Comparison of ENCODE assay signal across 27 cellular contexts in the genomic region with DNA sequence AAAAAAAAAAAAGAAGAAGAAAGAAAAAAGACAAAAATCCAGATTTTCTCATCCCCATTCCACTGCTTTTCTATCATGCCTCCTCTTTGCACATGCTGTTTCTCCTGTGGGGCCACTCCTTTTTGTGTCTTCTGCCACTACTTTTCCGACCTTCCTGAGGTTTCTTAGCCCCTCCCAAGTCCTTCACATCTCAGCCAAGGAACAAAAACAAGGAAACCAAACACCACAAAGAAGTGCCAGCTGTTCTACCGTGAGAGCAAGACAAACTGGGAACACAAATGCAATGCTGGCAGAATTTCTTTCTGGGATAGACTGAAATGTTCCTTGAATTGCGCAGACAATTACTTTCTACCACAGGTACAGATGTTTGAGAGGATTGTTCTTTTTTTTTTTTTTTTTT.
DNase-seq lines count a peak whose midpoint lies in the region; ATAC-seq and TF ChIP-seq lines count a peak whose summit lies in the region.
"Had no signal": no experiment of that assay in that cellular context is flagged by ENCODE, and none has a peak within 500 bp of the region (broad histone marks: within the 10 kb centered on the region; RNA-seq: fewer than 3 reads in every experiment).

No MANE protein-coding gene starts in this region.

- no peaks in the 10 kb centered on the region for H3K9me3 Mint-ChIP-seq in HFFc6
- H3K9me3 Mint-ChIP-seq in activated T-helper 2 cell treated with anti-CD3 and anti-CD28 coated beads, Interferon-gamma antibody, Interleukin-2, Interleukin-4, amounts not matched to agents 10 μg/mL and 5 μg/mL and 100 μg/mL, durations not matched to agents 14 hours and 24 hours and 36 hours = no peaks in the 10 kb centered on the region
- H3K9me3 Mint-ChIP-seq: activated CD4-positive, alpha-beta T cell treated with anti-CD3 and anti-CD28 coated beads, Interleukin-2, amount 10 ng/mL, durations not matched to agents 24 days and 14 days; activated T-cell treated with anti-CD3 and anti-CD28 coated beads, Interleukin-2, amount 50 U/mL, for 24 hours had no signal

- DNase-seq in DMS 273 (lab: John Stamatoyannopoulos, UW; ENCODE audit: unreplicated experiment) = peak; percentile 61
- no peak for DNase-seq in HFFc6
- no peak for DNase-seq in activated T-helper 2 cell treated with anti-CD3 and anti-CD28 coated beads, Interferon-gamma antibody, Interleukin-2, Interleukin-4, amounts not matched to agents 10 μg/mL and 5 μg/mL and 100 μg/mL, durations not matched to agents 14 hours and 24 hours and 36 hours (ENCODE audit: low spot score)
- DNase-seq in myocyte (ENCODE audit: low read depth) = peak; percentile 63
- DNase-seq in HT-29 (ENCODE audit: low spot score) = no peak
- no peak for DNase-seq in NCI-H526 (lab: John Stamatoyannopoulos, UW)
- DNase-seq: ACHN; activated CD4-positive, alpha-beta T cell treated with anti-CD3 and anti-CD28 coated beads, Interleukin-2, amount 10 ng/mL, durations not matched to agents 24 days and 14 days; activated gamma-delta T cell treated with Interleukin-2 at 50 U/mL for 16 hours; activated T-cell treated with anti-CD3 and anti-CD28 coated beads, Interleukin-2, amount 50 U/mL, for 24 hours; COR-L47; DND-41; effector CD4-positive, alpha-beta T cell; head of caudate nucleus; KG1; NCI-H1417; NCI-H2029 treated with DMSO at 0.1 percent for 48 hours; NK-92 treated with Interleukin-12 subunit alpha and Interleukin-12 subunit beta, amount 100 ng/mL, for 24 hours; PC-3; posterior cingulate gyrus; right cardiac atrium; SHP77; stimulated activated CD4-positive, alpha-beta T cell treated with anti-CD3 and anti-CD28 coated beads, Interleukin-2, amount 100 ng/mL, for 48 hours; T-helper 9 cell; WERI-Rb-1 had no signal

- peaks cover 93% of the 10 kb centered on the region for H3K4me1 Mint-ChIP-seq in HFFc6 (ENCODE audit: low read depth)
- H3K4me1 Mint-ChIP-seq in activated T-helper 2 cell treated with anti-CD3 and anti-CD28 coated beads, Interferon-gamma antibody, Interleukin-2, Interleukin-4, amounts not matched to agents 10 μg/mL and 5 μg/mL and 100 μg/mL, durations not matched to agents 14 hours and 24 hours and 36 hours (ENCODE audit: low read depth) = peaks cover 49% of the 10 kb centered on the region

- peak overlapping the region; percentile 32; the same call in 1 of the 2 replicates for H3K4me3 Mint-ChIP-seq in HFFc6
- no peak overlapping the region for H3K4me3 Mint-ChIP-seq in activated T-helper 2 cell treated with anti-CD3 and anti-CD28 coated beads, Interferon-gamma antibody, Interleukin-2, Interleukin-4, amounts not matched to agents 10 μg/mL and 5 μg/mL and 100 μg/mL, durations not matched to agents 14 hours and 24 hours and 36 hours (ENCODE audit: low read depth)
- H3K4me3 Mint-ChIP-seq: activated CD4-positive, alpha-beta T cell treated with anti-CD3 and anti-CD28 coated beads, Interleukin-2, amount 10 ng/mL, durations not matched to agents 24 days and 14 days; activated T-cell treated with anti-CD3 and anti-CD28 coated beads, Interleukin-2, amount 50 U/mL, for 24 hours had no signal

- H3K27me3 Mint-ChIP-seq in HFFc6 (ENCODE audit: insufficient read depth) = no peaks in the 10 kb centered on the region; the same call in none of the 2 replicates
- no peaks in the 10 kb centered on the region for H3K27me3 Mint-ChIP-seq in activated T-helper 2 cell treated with anti-CD3 and anti-CD28 coated beads, Interferon-gamma antibody, Interleukin-2, Interleukin-4, amounts not matched to agents 10 μg/mL and 5 μg/mL and 100 μg/mL, durations not matched to agents 14 hours and 24 hours and 36 hours (ENCODE audit: low read depth)
- H3K27me3 Mint-ChIP-seq: activated CD4-positive, alpha-beta T cell treated with anti-CD3 and anti-CD28 coated beads, Interleukin-2, amount 10 ng/mL, durations not matched to agents 24 days and 14 days; activated T-cell treated with anti-CD3 and anti-CD28 coated beads, Interleukin-2, amount 50 U/mL, for 24 hours had no signal

- TF ChIP-seq CTCF in HFFc6 (IDR thresholded peaks at IDR 0.05) = no peak

- ATAC-seq in HG03175 (IDR thresholded peaks at IDR 0.05; ENCODE audit: unreplicated experiment) (no peak), HG03097 (IDR thresholded peaks at IDR 0.05; ENCODE audit: low FRiP score, unreplicated experiment) (no peak)
- ATAC-seq: PC-3 had no signal

- peaks cover 10% of the 10 kb centered on the region for H3K36me3 Mint-ChIP-seq in HFFc6 (ENCODE audit: low read depth)
- peaks cover 8% of the 10 kb centered on the region for H3K36me3 Mint-ChIP-seq in activated T-helper 2 cell treated with anti-CD3 and anti-CD28 coated beads, Interferon-gamma antibody, Interleukin-2, Interleukin-4, amounts not matched to agents 10 μg/mL and 5 μg/mL and 100 μg/mL, durations not matched to agents 14 hours and 24 hours and 36 hours (ENCODE audit: low read depth)

- H3K27ac Mint-ChIP-seq in HFFc6 = peak overlapping the region; percentile 34
- H3K27ac Mint-ChIP-seq in activated T-helper 2 cell treated with anti-CD3 and anti-CD28 coated beads, Interferon-gamma antibody, Interleukin-2, Interleukin-4, amounts not matched to agents 10 μg/mL and 5 μg/mL and 100 μg/mL, durations not matched to agents 14 hours and 24 hours and 36 hours = peak overlapping the region; percentile 18
- H3K27ac Mint-ChIP-seq: activated CD4-positive, alpha-beta T cell treated with anti-CD3 and anti-CD28 coated beads, Interleukin-2, amount 10 ng/mL, durations not matched to agents 24 days and 14 days; activated T-cell treated with anti-CD3 and anti-CD28 coated beads, Interleukin-2, amount 50 U/mL, for 24 hours had no signal

- intact Hi-C loops in activated T-helper 2 cell treated with anti-CD3 and anti-CD28 coated beads, Interferon-gamma antibody, Interleukin-2, Interleukin-4, amounts not matched to agents 10 μg/mL and 5 μg/mL and 100 μg/mL, durations not matched to agents 14 hours and 24 hours and 36 hours (cut with micrococcal nuclease) = loop anchor here (5.0 kb wide), 1 partner anchor 83 kb away; the partner anchor contains the start of gene MB21D2

Comparison
In these comparisons a context has a peak if more than half of its experiments do, and no peak if none do; other contexts are left out.
1. DNase-seq: peak in DMS 273 (single experiment) and myocyte (single experiment); none in HFFc6 (single experiment), activated T-helper 2 cell treated with anti-CD3 and anti-CD28 coated beads, Interferon-gamma antibody, Interleukin-2, Interleukin-4, amounts not matched to agents 10 μg/mL and 5 μg/mL and 100 μg/mL, durations not matched to agents 14 hours and 24 hours and 36 hours (single experiment), HT-29 (single experiment) and NCI-H526 (0 of 2).